29 cellular contexts compared by ENCODE assay signal in the genomic region with DNA sequence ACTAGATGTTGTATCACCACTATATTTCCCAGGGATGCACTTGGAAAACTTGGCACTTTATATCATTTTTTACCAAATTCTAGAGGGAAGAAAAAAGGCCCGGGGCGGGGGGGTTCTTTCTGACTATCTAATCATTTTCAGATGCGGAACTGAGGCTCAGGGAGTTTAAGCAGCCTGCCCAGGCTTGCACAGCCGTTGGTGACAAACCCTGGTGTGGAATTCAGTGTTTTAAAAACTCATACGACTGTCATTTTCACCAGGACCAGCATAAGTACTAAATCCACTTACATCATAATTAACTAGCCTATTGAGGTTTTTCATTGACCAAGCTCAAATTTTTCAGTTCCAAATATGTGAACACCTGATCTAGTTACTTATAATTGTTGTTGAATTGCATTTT.
"Had no signal": no experiment of that assay in that cellular context is flagged by ENCODE, and none has a peak within 500 bp of the region (broad histone marks: within the 10 kb centered on the region; RNA-seq: fewer than 3 reads in every experiment).

No MANE protein-coding gene starts in this region.

- H3K4me1 Mint-ChIP-seq: activated CD4-positive, alpha-beta memory T cell treated with anti-CD3 and anti-CD28 coated beads, Interleukin-2, amount 10 ng/mL, durations not matched to agents 7 days and 5 days; activated CD4-positive, alpha-beta T cell treated with anti-CD3 and anti-CD28 coated beads for 36 hours; activated CD4-positive, alpha-beta T cell treated with anti-CD3 and anti-CD28 coated beads, Interleukin-2, amount 10 ng/mL, durations not matched to agents 24 days and 14 days; activated naive CD4-positive, alpha-beta T cell treated with anti-CD3 and anti-CD28 coated beads, Interleukin-2, amount 50 U/mL, for 24 hours; activated naive CD8-positive, alpha-beta T cell treated with anti-CD3 and anti-CD28 coated beads for 36 hours; activated naive CD8-positive, alpha-beta T cell treated with anti-CD3 and anti-CD28 coated beads, Interleukin-2, amount 50 U/mL, for 24 hours; activated T-helper 17 cell treated with anti-CD3 and anti-CD28 coated beads, Interleukin-2, amount 50 U/mL, for 72 hours; central memory CD8-positive, alpha-beta T cell had no signal

- H3K4me3 ChIP-seq: adrenal gland, body of pancreas, coronary artery, dorsolateral prefrontal cortex, esophagus squamous epithelium, gastrocnemius medialis, heart left ventricle had no signal

- H3K36me3 ChIP-seq: adrenal gland, esophagus squamous epithelium, gastrocnemius medialis, heart left ventricle had no signal

- H3K27me3 Mint-ChIP-seq: activated CD4-positive, alpha-beta memory T cell treated with anti-CD3 and anti-CD28 coated beads, Interleukin-2, amount 10 ng/mL, durations not matched to agents 7 days and 5 days; activated CD4-positive, alpha-beta T cell treated with anti-CD3 and anti-CD28 coated beads for 36 hours; activated CD4-positive, alpha-beta T cell treated with anti-CD3 and anti-CD28 coated beads, Interleukin-2, amount 10 ng/mL, durations not matched to agents 24 days and 14 days; activated naive CD4-positive, alpha-beta T cell treated with anti-CD3 and anti-CD28 coated beads, Interleukin-2, amount 50 U/mL, for 24 hours; activated naive CD8-positive, alpha-beta T cell treated with anti-CD3 and anti-CD28 coated beads, Interleukin-2, amount 50 U/mL, for 24 hours; activated T-helper 17 cell treated with anti-CD3 and anti-CD28 coated beads, Interleukin-2, amount 50 U/mL, for 72 hours; central memory CD8-positive, alpha-beta T cell; dendritic cell treated with granulocyte-macrophage colony-stimulating factor and Interleukin-4, amounts not matched to agents 40 ng/mL and 50 ng/mL, for 4 days; effector memory CD8-positive, alpha-beta T cell had no signal

- H3K36me3 Mint-ChIP-seq: activated naive CD4-positive, alpha-beta T cell treated with anti-CD3 and anti-CD28 coated beads, Interleukin-2, amount 50 U/mL, for 24 hours; activated naive CD8-positive, alpha-beta T cell treated with anti-CD3 and anti-CD28 coated beads for 36 hours had no signal

- H3K4me1 ChIP-seq: gastrocnemius medialis had no signal

- H3K9me3 Mint-ChIP-seq: activated CD4-positive, alpha-beta memory T cell treated with anti-CD3 and anti-CD28 coated beads, Interleukin-2, amount 10 ng/mL, durations not matched to agents 7 days and 5 days; activated CD4-positive, alpha-beta T cell treated with anti-CD3 and anti-CD28 coated beads, Interleukin-2, amount 10 ng/mL, durations not matched to agents 24 days and 14 days; activated naive CD4-positive, alpha-beta T cell treated with anti-CD3 and anti-CD28 coated beads, Interleukin-2, amount 50 U/mL, for 24 hours; activated naive CD8-positive, alpha-beta T cell treated with anti-CD3 and anti-CD28 coated beads for 36 hours; activated naive CD8-positive, alpha-beta T cell treated with anti-CD3 and anti-CD28 coated beads, Interleukin-2, amount 50 U/mL, for 24 hours; activated T-helper 17 cell treated with anti-CD3 and anti-CD28 coated beads, Interleukin-2, amount 50 U/mL, for 72 hours; central memory CD8-positive, alpha-beta T cell; dendritic cell treated with granulocyte-macrophage colony-stimulating factor and Interleukin-4, amounts not matched to agents 40 ng/mL and 50 ng/mL, for 4 days had no signal

- H3K9me3 ChIP-seq: adrenal gland, body of pancreas, esophagus squamous epithelium, gastrocnemius medialis, heart left ventricle had no signal

- H3K4me3 Mint-ChIP-seq: activated CD4-positive, alpha-beta memory T cell treated with anti-CD3 and anti-CD28 coated beads, Interleukin-2, amount 10 ng/mL, durations not matched to agents 7 days and 5 days; activated CD4-positive, alpha-beta T cell treated with anti-CD3 and anti-CD28 coated beads for 36 hours; activated CD4-positive, alpha-beta T cell treated with anti-CD3 and anti-CD28 coated beads, Interleukin-2, amount 10 ng/mL, durations not matched to agents 24 days and 14 days; activated naive CD4-positive, alpha-beta T cell treated with anti-CD3 and anti-CD28 coated beads, Interleukin-2, amount 50 U/mL, for 24 hours; activated naive CD8-positive, alpha-beta T cell treated with anti-CD3 and anti-CD28 coated beads for 36 hours; activated naive CD8-positive, alpha-beta T cell treated with anti-CD3 and anti-CD28 coated beads, Interleukin-2, amount 50 U/mL, for 24 hours; activated T-cell treated with anti-CD3 and anti-CD28 coated beads, Interleukin-2, amount 50 U/mL, for 4 hours; activated T-helper 17 cell treated with anti-CD3 and anti-CD28 coated beads, Interleukin-2, amount 50 U/mL, for 72 hours; central memory CD8-positive, alpha-beta T cell; dendritic cell treated with granulocyte-macrophage colony-stimulating factor and Interleukin-4, amounts not matched to agents 40 ng/mL and 50 ng/mL, for 4 days; effector memory CD8-positive, alpha-beta T cell had no signal

- DNase-seq: activated CD4-positive, alpha-beta memory T cell treated with anti-CD3 and anti-CD28 coated beads, Interleukin-2, amount 10 ng/mL, durations not matched to agents 7 days and 5 days; activated CD4-positive, alpha-beta T cell treated with anti-CD3 and anti-CD28 coated beads for 36 hours; activated CD4-positive, alpha-beta T cell treated with anti-CD3 and anti-CD28 coated beads, Interleukin-2, amount 10 ng/mL, durations not matched to agents 24 days and 14 days; activated CD4-positive, CD25-positive, alpha-beta regulatory T cell; activated CD4-positive, CD25-positive, alpha-beta regulatory T cell treated with anti-CD3 and anti-CD28 coated beads, Interleukin-2, amount 50 U/mL, for 72 hours; activated CD8-positive, alpha-beta memory T cell treated with anti-CD3 and anti-CD28 coated beads, Interleukin-2, amount 50 U/mL, for 48 hours; activated effector memory CD4-positive, alpha-beta T cell treated with Interleukin-2 at 50 U/mL for 16 hours; activated gamma-delta T cell treated with Interleukin-2 at 50 U/mL for 16 hours; activated naive CD4-positive, alpha-beta T cell treated with Interleukin-2 at 50 U/mL for 16 hours; activated naive CD8-positive, alpha-beta T cell treated with anti-CD3 and anti-CD28 coated beads for 36 hours; activated naive CD8-positive, alpha-beta T cell treated with anti-CD3 and anti-CD28 coated beads, Interleukin-2, amount 50 U/mL, for 24 hours; activated T-cell treated with anti-CD3 and anti-CD28 coated beads, Interleukin-2, amount 50 U/mL, for 4 hours; adrenal gland; aorta; body of pancreas; dorsolateral prefrontal cortex; effector CD4-positive, alpha-beta T cell; effector memory CD8-positive, alpha-beta T cell; esophagus squamous epithelium; gastrocnemius medialis; glutamatergic neuron; heart left ventricle; T-helper 2 cell had no signal

- H3K27ac ChIP-seq: adrenal gland, body of pancreas, coronary artery, dorsolateral prefrontal cortex, epithelial cell of prostate, esophagus squamous epithelium, gastrocnemius medialis, heart left ventricle had no signal

- H3K27ac Mint-ChIP-seq: activated CD4-positive, alpha-beta memory T cell treated with anti-CD3 and anti-CD28 coated beads, Interleukin-2, amount 10 ng/mL, durations not matched to agents 7 days and 5 days; activated CD4-positive, alpha-beta T cell treated with anti-CD3 and anti-CD28 coated beads for 36 hours; activated CD4-positive, alpha-beta T cell treated with anti-CD3 and anti-CD28 coated beads, Interleukin-2, amount 10 ng/mL, durations not matched to agents 24 days and 14 days; activated naive CD4-positive, alpha-beta T cell treated with anti-CD3 and anti-CD28 coated beads, Interleukin-2, amount 50 U/mL, for 24 hours; activated naive CD8-positive, alpha-beta T cell treated with anti-CD3 and anti-CD28 coated beads for 36 hours; activated naive CD8-positive, alpha-beta T cell treated with anti-CD3 and anti-CD28 coated beads, Interleukin-2, amount 50 U/mL, for 24 hours; activated T-helper 17 cell treated with anti-CD3 and anti-CD28 coated beads, Interleukin-2, amount 50 U/mL, for 72 hours; dendritic cell treated with granulocyte-macrophage colony-stimulating factor and Interleukin-4, amounts not matched to agents 40 ng/mL and 50 ng/mL, for 4 days; effector memory CD8-positive, alpha-beta T cell had no signal

- H3K27me3 ChIP-seq: adrenal gland, body of pancreas, dorsolateral prefrontal cortex, esophagus squamous epithelium, gastrocnemius medialis, heart left ventricle had no signal
